Comparison of ENCODE assay signal across 14 cellular contexts in the genomic region with DNA sequence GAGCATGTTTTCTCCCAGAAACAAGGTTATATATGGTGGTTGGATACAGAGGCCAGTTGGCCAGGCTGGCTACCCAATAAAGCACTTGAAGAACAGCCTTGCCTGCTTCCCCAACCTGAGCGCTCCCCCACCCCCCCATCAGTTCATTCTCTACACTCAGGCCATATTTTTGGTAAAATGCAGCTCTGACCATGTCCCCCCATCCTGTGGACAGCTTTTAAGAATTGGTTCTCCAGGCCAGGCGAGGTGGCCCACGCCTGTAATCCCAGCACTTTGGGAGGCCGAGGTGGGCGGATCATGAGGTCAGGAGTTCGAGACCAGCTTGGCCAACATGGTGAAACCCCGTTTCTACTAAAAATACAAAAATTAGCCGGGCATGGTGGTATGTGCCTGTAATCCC. TPM values are rescaled to one million over a fixed set of nuclear protein-coding genes. Genes with fewer than 3 reads are reported as not detected.
A peak's percentile ranks its signal among the peaks of the same experiment; 100 is the strongest.
DNase-seq lines count a peak whose midpoint lies in the region; ATAC-seq and TF ChIP-seq lines count a peak whose summit lies in the region.
"Not testable (repeated sequence)": the region's sequence is repeated elsewhere in the genome, so short reads cannot be mapped to it uniquely, and the experiment has no call there.
"Had no signal": no experiment of that assay in that cellular context is flagged by ENCODE, and none has a peak within 500 bp of the region (broad histone marks: within the 10 kb centered on the region; RNA-seq: fewer than 3 reads in every experiment).

No MANE protein-coding gene starts in this region.

- not testable (repeated sequence) for ATAC-seq in left ventricle myocardium superior

- not testable (repeated sequence) for H3K9me3 ChIP-seq in subcutaneous abdominal adipose tissue (ENCODE audit: control insufficient read depth in 5 of 5, low read length in 5 of 5)

- H3K9ac ChIP-seq in subcutaneous abdominal adipose tissue (ENCODE audit: low read length in 5 of 5), result not testable (repeated sequence)

- DNase-seq in RWPE1 (ENCODE audit: low spot score); brain microvascular endothelial cell; epithelial cell of prostate (ENCODE audit: low read depth, low spot score); mesothelial cell of epicardium (ENCODE audit: low spot score in 2 of 2, unreplicated experiment in 2 of 2): not testable (repeated sequence)
- peak; percentile 29 for DNase-seq in left ventricle myocardium superior
- DNase-seq in posterior vena cava (ENCODE audit: low spot score), result peak; percentile 64

- H3K27ac ChIP-seq in RWPE1, result peak overlapping the region; percentile 78
- peak overlapping the region; percentile 69 for H3K27ac ChIP-seq in brain microvascular endothelial cell
- peak overlapping the region; percentile 53 for H3K27ac ChIP-seq in epithelial cell of prostate
- peak overlapping the region; percentile 96 for H3K27ac ChIP-seq in subcutaneous abdominal adipose tissue (ENCODE audit: low read depth, low read length)

- H3K4me1 ChIP-seq in subcutaneous abdominal adipose tissue (ENCODE audit: control insufficient read depth in 5 of 5, insufficient read depth in 5 of 5, low read length in 5 of 5), result peaks cover 27 to 88% (median 59%) of the 10 kb centered on the region in 5 donors

- peaks cover 32% of the 10 kb centered on the region for H3K36me3 Mint-ChIP-seq in mesothelial cell of epicardium

- not testable (repeated sequence) for H3K9me3 Mint-ChIP-seq in mesothelial cell of epicardium

- H3K36me3 ChIP-seq in brain microvascular endothelial cell (replicated peaks) (peaks cover 57% of the 10 kb centered on the region), subcutaneous abdominal adipose tissue (ENCODE audit: control insufficient read depth in 5 of 5, insufficient read depth in 5 of 5, low read length in 5 of 5) (peaks cover 0 to 46% (median 41%) of the 10 kb centered on the region in 5 donors)

- POLR2A ChIA-PET in RWPE1 (lab: Yijun Ruan, JAX; ENCODE audit: low non-redundant PET), result not testable (repeated sequence)

- CTCF ChIA-PET in RWPE1 (lab: Yijun Ruan, JAX), result interaction anchor here (0.5 kb wide), 1 partner anchor 11 kb away, joined by 4 read pairs; no protein-coding TSS in a partner anchor

- not testable (repeated sequence) for TF ChIP-seq CTCF in RWPE1 (conservative IDR thresholded peaks at IDR 0.05; ENCODE audit: low read depth); brain microvascular endothelial cell (IDR thresholded peaks at IDR 0.05; ENCODE audit: low read depth, low read length, missing control alignments); mesothelial cell of epicardium (IDR thresholded peaks at IDR 0.05; ENCODE audit: unreplicated experiment)

- H3K4me3 ChIP-seq in brain microvascular endothelial cell (ENCODE audit: low read depth, low read length), result not testable (repeated sequence)
- peak overlapping the region in 1 of 5 donors; percentile 6 for H3K4me3 ChIP-seq in subcutaneous abdominal adipose tissue (ENCODE audit: low read depth in 1 of 5, low read length in 5 of 5)

- intact Hi-C loops in left ventricle myocardium superior (cut with micrococcal nuclease); posterior vena cava (cut with DNase I): not testable (repeated sequence)

- not testable (repeated sequence) for H3K27me3 Mint-ChIP-seq in mesothelial cell of epicardium (ENCODE audit: low read depth)

- in situ Hi-C loops in brain microvascular endothelial cell (cut with HindIII; ENCODE audit: low pct_ligation_motif_present, low sequenced_read_pairs), result not testable (repeated sequence)

- H3K4me3 Mint-ChIP-seq in mesothelial cell of epicardium, result not testable (repeated sequence)

- peaks cover 16% of the 10 kb centered on the region for H3K4me1 Mint-ChIP-seq in mesothelial cell of epicardium

- peak overlapping the region; percentile 94 for H3K27ac Mint-ChIP-seq in mesothelial cell of epicardium

- not testable (repeated sequence) for H3K27me3 ChIP-seq in brain microvascular endothelial cell (replicated peaks); subcutaneous abdominal adipose tissue (ENCODE audit: control insufficient read depth in 5 of 5, insufficient read depth in 4 of 5, low read length in 5 of 5)

RNA-seq across cellular contexts. Expression of gene ZYX, which starts 11.3 kb away (rescaled TPM):
- total RNA-seq in left ventricle myocardium superior, result 73.9 TPM
- total RNA-seq in mesothelial cell of epicardium, result 284 to 295 TPM (median 290 TPM) in 3 replicates
- total RNA-seq in posterior vena cava, result 100 to 1,000 TPM; 388 to 407 TPM

RNA-seq across cellular contexts. Expression of gene EPHA1, which starts 16.2 kb away (rescaled TPM):
- total RNA-seq in left ventricle myocardium superior (not detected), mesothelial cell of epicardium (23.2 to 28.8 TPM (median 27.3 TPM) in 3 replicates), posterior vena cava (under 1 TPM in 1 of 2 donors, not detected in 1; 0.24 TPM)
- total RNA-seq: dermis blood vessel endothelial cell, fibroblast of villous mesenchyme, RPMI7951 had no signal

RNA-seq across cellular contexts. Expression of gene FAM131B, which starts 29.9 kb away (rescaled TPM):
- 0.57 TPM for total RNA-seq in left ventricle myocardium superior
- 5.6 to 6.1 TPM (median 5.8 TPM) in 3 replicates for total RNA-seq in mesothelial cell of epicardium
- 1 to 10 TPM; 1.1 to 1.5 TPM for total RNA-seq in posterior vena cava
- total RNA-seq: RPMI7951 had no signal

RNA-seq across cellular contexts. Expression of gene TAS2R60, which starts 50.8 kb away (rescaled TPM):
- total RNA-seq in left ventricle myocardium superior, result not detected
- total RNA-seq in mesothelial cell of epicardium, result not detected in 3 replicates
- total RNA-seq in posterior vena cava, result under 1 TPM; 0.42 to 0.57 TPM
- total RNA-seq: activated naive CD4-positive, alpha-beta T cell treated with anti-CD3 and anti-CD28 coated beads for 36 hours; cardiac muscle cell; CD8-positive, alpha-beta memory T cell; dermis blood vessel endothelial cell; fibroblast of villous mesenchyme; natural killer cell treated with Interleukin-12 subunit alpha and Interleukin-12 subunit beta and Interleukin-15 and Interleukin-18, amount 100 ng/mL, for 72 hours; RPMI7951 had no signal

Comparison
In these comparisons a context has a peak if more than half of its experiments do, and no peak if none do; other contexts are left out.
1. RNA of gene EPHA1, which starts 16.2 kb away (total RNA-seq): 23.2 to 28.8 TPM in mesothelial cell of epicardium; 0.24 TPM in posterior vena cava and not detected in left ventricle myocardium superior (single experiment); every median in the first group is over 10 times any median in the second.
2. Peak in every context shown above with its lines, with median percentiles within 50 percentile points of each other: H3K27ac ChIP-seq.